ENCODE assay signal across 12 cellular contexts in the genomic region with DNA sequence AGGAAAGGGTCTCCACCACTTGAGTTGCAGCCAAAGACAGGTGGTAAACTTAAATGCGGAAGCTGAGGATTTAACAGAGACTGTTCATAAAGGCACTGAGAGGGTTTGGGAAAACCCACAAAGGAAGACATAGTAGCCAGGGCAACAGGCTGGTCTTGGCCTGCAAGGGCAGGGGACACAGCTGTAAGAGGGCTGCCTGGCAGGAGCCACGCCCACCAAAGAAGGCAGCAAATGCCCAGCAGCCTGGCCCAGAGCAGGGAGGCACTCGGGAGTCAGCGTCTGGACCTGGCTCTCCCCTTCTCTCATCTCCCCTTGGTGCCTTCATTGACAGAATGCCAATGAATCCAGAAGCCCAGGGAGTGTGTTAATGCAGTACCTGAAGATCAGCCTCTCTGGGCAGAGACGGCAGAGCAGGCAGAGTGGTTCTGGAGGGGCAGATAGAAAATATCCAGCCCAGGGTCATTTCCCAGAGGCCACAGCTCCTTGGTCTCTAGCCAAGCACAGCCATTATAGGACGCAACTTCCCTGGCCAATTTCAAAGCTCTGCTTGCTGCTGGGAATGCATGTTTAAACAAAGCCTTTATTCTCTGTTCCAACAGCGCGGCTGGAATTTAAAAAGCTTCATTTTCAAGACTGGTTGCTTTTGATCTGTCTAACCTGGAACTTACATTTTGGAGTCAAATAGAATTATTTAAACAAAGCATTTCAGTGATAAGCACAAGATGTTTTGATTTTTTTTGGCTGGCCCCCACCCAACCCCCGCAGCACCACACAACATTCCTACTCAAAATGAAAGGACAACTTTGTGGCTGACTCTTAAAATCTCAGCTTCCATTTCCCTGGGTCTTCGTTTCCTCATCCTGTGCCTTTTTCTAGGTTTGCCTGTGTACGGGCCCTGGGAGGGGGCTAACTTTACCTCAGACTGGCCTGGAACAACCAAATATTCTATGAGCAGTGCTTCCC.
DNase-seq lines count a peak whose midpoint lies in the region; ATAC-seq and TF ChIP-seq lines count a peak whose summit lies in the region.
"Had no signal": no experiment of that assay in that cellular context is flagged by ENCODE, and none has a peak within 500 bp of the region (broad histone marks: within the 10 kb centered on the region; RNA-seq: fewer than 3 reads in every experiment).

No MANE protein-coding gene starts in this region.

- TF ChIP-seq POLR2A in breast epithelium (IDR thresholded peaks at IDR 0.05) (no peak), tibial nerve (IDR thresholded peaks at IDR 0.05) (no peak), erythroblast (IDR thresholded peaks at IDR 0.05; ENCODE audit: low read length) (no peak)

- no peak overlapping the region for H3K4me2 ChIP-seq in mesendoderm (ENCODE audit: low read length)

- H3K56ac ChIP-seq in mesendoderm (ENCODE audit: low read length) = peak overlapping the region; percentile 10

- no peaks in the 10 kb centered on the region for H3K36me3 Mint-ChIP-seq in MCF 10A (ENCODE audit: insufficient read depth, unreplicated experiment)
- H3K36me3 Mint-ChIP-seq in activated CD8-positive, alpha-beta T cell treated with anti-CD3 and anti-CD28 coated beads, Interleukin-2, amount 10 ng/mL, durations not matched to agents 7 days and 5 days (ENCODE audit: low read depth) = no peaks in the 10 kb centered on the region

- ATAC-seq in activated CD8-positive, alpha-beta T cell treated with anti-CD3 and anti-CD28 coated beads, Interleukin-2, amount 10 ng/mL, durations not matched to agents 7 days and 5 days = no peak
- ATAC-seq in GM18502 (IDR thresholded peaks at IDR 0.05; ENCODE audit: poor library complexity, unreplicated experiment) = no peak

- no TSS peak for BruUV-seq in MCF 10A (replicated peaks; lab: Mats Ljungman, UMichigan)

- no peak overlapping the region for H3K27ac Mint-ChIP-seq in MCF 10A (ENCODE audit: low read depth, unreplicated experiment)
- no peak overlapping the region for H3K27ac Mint-ChIP-seq in activated CD8-positive, alpha-beta T cell treated with anti-CD3 and anti-CD28 coated beads, Interleukin-2, amount 10 ng/mL, durations not matched to agents 7 days and 5 days

- H2BK15ac ChIP-seq in mesendoderm (replicated peaks; ENCODE audit: low read depth) = no peak overlapping the region

- TF ChIP-seq EP300 in tibial nerve (IDR thresholded peaks at IDR 0.05) = no peak

- TF ChIP-seq CTCF in breast epithelium (IDR thresholded peaks at IDR 0.05) = no peak
- no peak for TF ChIP-seq CTCF in MCF 10A (IDR thresholded peaks at IDR 0.05; ENCODE audit: unreplicated experiment)
- no peak for TF ChIP-seq CTCF in tibial nerve (IDR thresholded peaks at IDR 0.05)

- intact Hi-C loops in breast epithelium (cut with DNase I; ENCODE audit: low total_unique reads) (no loop called here), MCF 10A (cut with micrococcal nuclease) (no loop called here)

- POLR2A ChIA-PET in MCF 10A (lab: Yijun Ruan, JAX) = no interaction called here
- POLR2A ChIA-PET in activated CD8-positive, alpha-beta T cell treated with anti-CD3 and anti-CD28 coated beads, Interleukin-2, amount 10 ng/mL, durations not matched to agents 7 days and 5 days (lab: Charles Lee) = no interaction called here

- H3K27me3 ChIP-seq in breast epithelium (no peaks in the 10 kb centered on the region), mesendoderm (ENCODE audit: insufficient read depth, low read length, poor library complexity) (no peaks in the 10 kb centered on the region), tibial nerve (no peaks in the 10 kb centered on the region)

- CTCF ChIA-PET in MCF 10A (lab: Yijun Ruan, JAX) = interaction anchor here (1.1 kb wide), 1 partner anchor 170 kb away, joined by 5 read pairs; no protein-coding TSS in a partner anchor
- CTCF ChIA-PET in activated CD8-positive, alpha-beta T cell treated with anti-CD3 and anti-CD28 coated beads, Interleukin-2, amount 10 ng/mL, durations not matched to agents 7 days and 5 days (lab: Charles Lee) = no interaction called here

- H2BK120ac ChIP-seq in mesendoderm (ENCODE audit: low read depth, low read length) = no peak overlapping the region

- H3K79me1 ChIP-seq in mesendoderm (ENCODE audit: low read length) = no peaks in the 10 kb centered on the region

- H4K5ac ChIP-seq in mesendoderm (ENCODE audit: low read length) = no peak overlapping the region

- no peaks in the 10 kb centered on the region for H3K4me1 Mint-ChIP-seq in MCF 10A (ENCODE audit: insufficient read depth, unreplicated experiment)
- no peaks in the 10 kb centered on the region for H3K4me1 Mint-ChIP-seq in activated CD8-positive, alpha-beta T cell treated with anti-CD3 and anti-CD28 coated beads, Interleukin-2, amount 10 ng/mL, durations not matched to agents 7 days and 5 days (ENCODE audit: low read depth)

- H3K4me3 Mint-ChIP-seq in MCF 10A (ENCODE audit: unreplicated experiment) = no peak overlapping the region
- no peak overlapping the region for H3K4me3 Mint-ChIP-seq in activated CD8-positive, alpha-beta T cell treated with anti-CD3 and anti-CD28 coated beads, Interleukin-2, amount 10 ng/mL, durations not matched to agents 7 days and 5 days

- H3K4ac ChIP-seq in mesendoderm (ENCODE audit: low read depth, low read length) = no peak overlapping the region

- H3K9me3 ChIP-seq in breast epithelium (no peaks in the 10 kb centered on the region), tibial nerve (no peaks in the 10 kb centered on the region)

- no peak overlapping the region for H2AK5ac ChIP-seq in mesendoderm (ENCODE audit: low read length)

- H3K27ac ChIP-seq in breast epithelium (peak overlapping the region; percentile 70 to 76), mesendoderm (ENCODE audit: low read depth, low read length) (no peak overlapping the region), tibial nerve (peak overlapping the region in 3 of 4 donors; percentile 61 to 66 (median 63))

- peak overlapping the region in 2 of 3 donors; percentile 27 to 31 for H3K4me3 ChIP-seq in breast epithelium
- no peak overlapping the region for H3K4me3 ChIP-seq in mesendoderm (ENCODE audit: low read length)
- H3K4me3 ChIP-seq in tibial nerve = peak overlapping the region in 1 of 4 donors; percentile 21

- WGBS in mesendoderm (ENCODE audit: extremely low coverage, insufficient coverage, low lambda C conversion rate) = no CpG with 5 or more reads among the region's 11 CpGs
- WGBS in tibial nerve, 2 donors = 18 to 19% methylated on average over 11 of the region's 11 CpGs

- H3K9ac ChIP-seq in mesendoderm (ENCODE audit: low read length) = no peak overlapping the region

- peaks cover 62% of the 10 kb centered on the region for H3K27me3 Mint-ChIP-seq in MCF 10A (ENCODE audit: insufficient read depth, unreplicated experiment)
- no peaks in the 10 kb centered on the region for H3K27me3 Mint-ChIP-seq in activated CD8-positive, alpha-beta T cell treated with anti-CD3 and anti-CD28 coated beads, Interleukin-2, amount 10 ng/mL, durations not matched to agents 7 days and 5 days (ENCODE audit: low read depth)

- H4K8ac ChIP-seq in mesendoderm (ENCODE audit: low read depth, low read length) = no peak overlapping the region

- no peaks in the 10 kb centered on the region for H3K9me3 Mint-ChIP-seq in MCF 10A (ENCODE audit: unreplicated experiment)
- no peaks in the 10 kb centered on the region for H3K9me3 Mint-ChIP-seq in activated CD8-positive, alpha-beta T cell treated with anti-CD3 and anti-CD28 coated beads, Interleukin-2, amount 10 ng/mL, durations not matched to agents 7 days and 5 days (ENCODE audit: insufficient read depth)

- H3K23ac ChIP-seq in mesendoderm (ENCODE audit: low read length) = no peak overlapping the region

- H2BK5ac ChIP-seq in mesendoderm (ENCODE audit: low read length) = no peak overlapping the region

- no peaks in the 10 kb centered on the region for H3K4me1 ChIP-seq in breast epithelium
- no peaks in the 10 kb centered on the region for H3K4me1 ChIP-seq in mesendoderm (ENCODE audit: control insufficient read depth, low read depth, low read length)
- H3K4me1 ChIP-seq in tibial nerve = peaks cover 0 to 20% (median 3%) of the 10 kb centered on the region in 4 donors

- H3K79me2 ChIP-seq in mesendoderm (ENCODE audit: control insufficient read depth, insufficient read depth, low read length) = no peaks in the 10 kb centered on the region

- no peak overlapping the region for H3K18ac ChIP-seq in mesendoderm (ENCODE audit: low read length)

- DNase-seq in breast epithelium (ENCODE audit: low spot score in 2 of 2) (no peak), MCF 10A (ENCODE audit: unreplicated experiment) (no peak), ecto neural progenitor cell (ENCODE audit: low spot score) (peak; percentile 44), mesendoderm (no peak), tibial nerve (ENCODE audit: low spot score in 2 of 2) (no peak), erythroblast (lab: John Stamatoyannopoulos, UW) (no peak)
- no peak for DNase-seq in activated CD8-positive, alpha-beta T cell treated with anti-CD3 and anti-CD28 coated beads, Interleukin-2, amount 10 ng/mL, durations not matched to agents 7 days and 5 days
- DNase-seq: EL; NCI-H82; stimulated activated CD4-positive, alpha-beta T cell treated with anti-CD3 and anti-CD28 coated beads, Interleukin-12 subunit alpha, Interleukin-12 subunit beta, amount 100 ng/mL, for 4 hours; stimulated activated naive CD4-positive, alpha-beta T cell treated with Interleukin-2 at 50 U/mL for 16 hours had no signal

- H3K36me3 ChIP-seq in breast epithelium (no peaks in the 10 kb centered on the region), mesendoderm (ENCODE audit: control insufficient read depth, insufficient read depth, low read length) (no peaks in the 10 kb centered on the region), tibial nerve (no peaks in the 10 kb centered on the region)
